In genomic region chr2:229996320-229996719, GRCh38 we compare ENCODE assay signal across 20 cellular contexts.
A peak's percentile ranks its signal among the peaks of the same experiment; 100 is the strongest.
DNase-seq lines count a peak whose midpoint lies in the region; TF ChIP-seq lines count a peak whose summit lies in the region.
"Had no signal": no experiment of that assay in that cellular context is flagged by ENCODE, and none has a peak within 500 bp of the region (broad histone marks: within the 10 kb centered on the region; RNA-seq: fewer than 3 reads in every experiment).

No MANE protein-coding gene starts in this region.

- peaks cover 18% of the 10 kb centered on the region for H3K4me1 Mint-ChIP-seq in HFFc6 (ENCODE audit: low read depth)
- no peaks in the 10 kb centered on the region for H3K4me1 Mint-ChIP-seq in Caco-2 (ENCODE audit: low read depth, unreplicated experiment)
- peaks cover 3% of the 10 kb centered on the region for H3K4me1 Mint-ChIP-seq in activated naive CD4-positive, alpha-beta T cell treated with anti-CD3 and anti-CD28 coated beads for 36 hours (ENCODE audit: low read depth)

- POLR2A ChIA-PET in BJ (lab: Charles Lee) (no interaction called here), Caco-2 (lab: Charles Lee) (no interaction called here)

- H3K9me2 ChIP-seq in hepatocyte (replicated peaks; ENCODE audit: insufficient read depth) = no peaks in the 10 kb centered on the region

- no peak for TF ChIP-seq EP300 in esophagus muscularis mucosa (IDR thresholded peaks at IDR 0.05)

- no peak overlapping the region for H2AFZ ChIP-seq in hepatocyte

- H3K79me2 ChIP-seq in hepatocyte = no peaks in the 10 kb centered on the region

- H3K4me2 ChIP-seq in hepatocyte = no peak overlapping the region

- H3K4me3 Mint-ChIP-seq in HFFc6 = no peak overlapping the region
- H3K4me3 Mint-ChIP-seq in Caco-2 (ENCODE audit: unreplicated experiment) = no peak overlapping the region
- no peak overlapping the region for H3K4me3 Mint-ChIP-seq in activated naive CD4-positive, alpha-beta T cell treated with anti-CD3 and anti-CD28 coated beads for 36 hours
- H3K4me3 Mint-ChIP-seq: CD4-positive, CD25-positive, alpha-beta regulatory T cell; T-helper 1 cell treated with Interleukin-12 subunit alpha and Interleukin-12 subunit beta and Interleukin-4 antibody, amounts not matched to agents 30 μg/mL and 1 μg/mL, for 36 hours had no signal

- 74% methylated on average over 4 of the region's 4 CpGs for WGBS in esophagus muscularis mucosa
- WGBS in hepatocyte (ENCODE audit: low lambda C conversion rate, missing lambda C conversion rate) = 55% methylated on average over 4 of the region's 4 CpGs

- intact Hi-C loops in esophagus muscularis mucosa (cut with DNase I) (no loop called here), Caco-2 (cut with micrococcal nuclease; ENCODE audit: unreplicated experiment) (no loop called here)
- intact Hi-C loops in activated naive CD4-positive, alpha-beta T cell treated with anti-CD3 and anti-CD28 coated beads for 36 hours (cut with micrococcal nuclease) = no loop called here

- H3K27me3 ChIP-seq in BJ (ENCODE audit: control insufficient read depth, insufficient read depth, low read length) (no peaks in the 10 kb centered on the region), esophagus muscularis mucosa (no peaks in the 10 kb centered on the region), hepatocyte (no peaks in the 10 kb centered on the region), Caco-2 (replicated peaks; ENCODE audit: control insufficient read depth, insufficient read depth, low read length) (no peaks in the 10 kb centered on the region)
- H3K27me3 ChIP-seq: MG63 had no signal

- TF ChIP-seq POLR2A in esophagus muscularis mucosa (IDR thresholded peaks at IDR 0.05; ENCODE audit: low read depth) = no peak

- no peaks in the 10 kb centered on the region; the same call in 1 of the 2 replicates for H3K9me3 Mint-ChIP-seq in HFFc6
- no peaks in the 10 kb centered on the region for H3K9me3 Mint-ChIP-seq in Caco-2 (ENCODE audit: unreplicated experiment)
- no peaks in the 10 kb centered on the region for H3K9me3 Mint-ChIP-seq in activated naive CD4-positive, alpha-beta T cell treated with anti-CD3 and anti-CD28 coated beads for 36 hours
- H3K9me3 Mint-ChIP-seq: CD4-positive, CD25-positive, alpha-beta regulatory T cell; T-helper 1 cell treated with Interleukin-12 subunit alpha and Interleukin-12 subunit beta and Interleukin-4 antibody, amounts not matched to agents 30 μg/mL and 1 μg/mL, for 36 hours had no signal

- H3K4me1 ChIP-seq in esophagus muscularis mucosa = no peaks in the 10 kb centered on the region
- H3K4me1 ChIP-seq in hepatocyte (ENCODE audit: insufficient read depth) = no peaks in the 10 kb centered on the region
- H3K4me1 ChIP-seq in Caco-2 = no peaks in the 10 kb centered on the region

- H3K27me3 Mint-ChIP-seq in HFFc6 (ENCODE audit: insufficient read depth) (no peaks in the 10 kb centered on the region; the same call in 1 of the 2 replicates), Caco-2 (ENCODE audit: insufficient read depth, unreplicated experiment) (no peaks in the 10 kb centered on the region)
- H3K27me3 Mint-ChIP-seq in activated naive CD4-positive, alpha-beta T cell treated with anti-CD3 and anti-CD28 coated beads for 36 hours (ENCODE audit: low read depth) = no peaks in the 10 kb centered on the region
- H3K27me3 Mint-ChIP-seq: CD4-positive, CD25-positive, alpha-beta regulatory T cell had no signal

- H3K4me3 ChIP-seq in BJ (ENCODE audit: low read depth, low read length) = no peak overlapping the region
- H3K4me3 ChIP-seq in esophagus muscularis mucosa = no peak overlapping the region
- H3K4me3 ChIP-seq in foreskin fibroblast (ENCODE audit: low read depth in 1 of 2, low read length in 2 of 2) = no peak overlapping the region
- H3K4me3 ChIP-seq in hepatocyte = no peak overlapping the region
- H3K4me3 ChIP-seq in Caco-2 (ENCODE audit: low read depth, low read length) = no peak overlapping the region
- H3K4me3 ChIP-seq: MG63 had no signal

- H3K27ac Mint-ChIP-seq in HFFc6 (peak overlapping the region; percentile 51; the same call in 1 of the 2 replicates), Caco-2 (ENCODE audit: unreplicated experiment) (no peak overlapping the region)
- no peak overlapping the region for H3K27ac Mint-ChIP-seq in activated naive CD4-positive, alpha-beta T cell treated with anti-CD3 and anti-CD28 coated beads for 36 hours
- H3K27ac Mint-ChIP-seq: CD4-positive, CD25-positive, alpha-beta regulatory T cell; T-helper 1 cell treated with Interleukin-12 subunit alpha and Interleukin-12 subunit beta and Interleukin-4 antibody, amounts not matched to agents 30 μg/mL and 1 μg/mL, for 36 hours had no signal

- H3K36me3 Mint-ChIP-seq in HFFc6 (ENCODE audit: low read depth) (no peaks in the 10 kb centered on the region), Caco-2 (ENCODE audit: insufficient read depth, unreplicated experiment) (no peaks in the 10 kb centered on the region)
- no peaks in the 10 kb centered on the region for H3K36me3 Mint-ChIP-seq in activated naive CD4-positive, alpha-beta T cell treated with anti-CD3 and anti-CD28 coated beads for 36 hours (ENCODE audit: low read depth)

- DNase-seq in BJ (ENCODE audit: low read depth) (peak; percentile 50), HFFc6 (peak; percentile 78), esophagus muscularis mucosa (ENCODE audit: extremely low spot score) (peak; percentile 26), foreskin fibroblast (peak; percentile 55 to 86), NCI-H146 treated with DMSO at 0.1 percent for 48 hours (lab: John Stamatoyannopoulos, UW; ENCODE audit: unreplicated experiment) (no peak), hepatocyte (ENCODE audit: low spot score) (no peak), Caco-2 (no peak)
- no peak for DNase-seq in activated naive CD4-positive, alpha-beta T cell treated with anti-CD3 and anti-CD28 coated beads for 36 hours
- DNase-seq: CD4-positive, CD25-positive, alpha-beta regulatory T cell; COR-L47; DMS153; HCEC 1CT; Kasumi-1; MG63; NCI-H1048; NCI-H1436; NCI-H2081; NCI-H748 treated with DMSO at 0.1 percent for 48 hours; SHP77 had no signal

- H3K36me3 ChIP-seq in BJ (ENCODE audit: control insufficient read depth, insufficient read depth, low read length) (no peaks in the 10 kb centered on the region), esophagus muscularis mucosa (no peaks in the 10 kb centered on the region), hepatocyte (replicated peaks; ENCODE audit: insufficient read depth, low read depth) (no peaks in the 10 kb centered on the region), Caco-2 (ENCODE audit: control insufficient read depth, insufficient read depth, low read length) (no peaks in the 10 kb centered on the region)
- H3K36me3 ChIP-seq: MG63 had no signal

- CTCF ChIA-PET in BJ (lab: Yijun Ruan, JAX) = interaction anchor here (0.9 to 1.2 kb wide), 2 partner anchors 12 to 216 kb away, joined by 3 read pairs; no protein-coding TSS in a partner anchor
- CTCF ChIA-PET in Caco-2 (lab: Charles Lee) = no interaction called here
- CTCF ChIA-PET in activated naive CD4-positive, alpha-beta T cell treated with anti-CD3 and anti-CD28 coated beads for 36 hours (lab: Charles Lee) = interaction anchor here (0.6 kb wide), 1 partner anchor 163 kb away, joined by 3 read pairs; no protein-coding TSS in a partner anchor

- TF ChIP-seq CTCF in BJ (IDR thresholded peaks at IDR 0.05; ENCODE audit: insufficient read depth, low read depth, low read length) = no peak
- TF ChIP-seq CTCF in HFFc6 (IDR thresholded peaks at IDR 0.05) = no peak
- TF ChIP-seq CTCF in esophagus muscularis mucosa (IDR thresholded peaks at IDR 0.05) = no peak
- TF ChIP-seq CTCF in foreskin fibroblast (IDR thresholded peaks at IDR 0.05; ENCODE audit: low read depth, low read length) = no peak
- TF ChIP-seq CTCF in hepatocyte (IDR thresholded peaks at IDR 0.05; ENCODE audit: poor library complexity) = no peak
- TF ChIP-seq CTCF in Caco-2 (IDR thresholded peaks at IDR 0.05; ENCODE audit: insufficient read depth in 1 of 2, low read depth in 1 of 2, low read length in 1 of 2, severe bottlenecking in 1 of 2, unreplicated experiment in 1 of 2) = no peak

- H3K9me3 ChIP-seq in esophagus muscularis mucosa (no peaks in the 10 kb centered on the region), hepatocyte (ENCODE audit: low read depth) (no peaks in the 10 kb centered on the region), Caco-2 (no peaks in the 10 kb centered on the region)
- H3K9me3 ChIP-seq: MG63 had no signal

- BruUV-seq in Caco-2 (replicated peaks; lab: Mats Ljungman, UMichigan) = no TSS peak

- H3K27ac ChIP-seq in esophagus muscularis mucosa (replicated peaks in 1 of 4) (no peak overlapping the region), hepatocyte (no peak overlapping the region)

- no peaks in the 10 kb centered on the region for H4K20me1 ChIP-seq in hepatocyte (ENCODE audit: insufficient read depth, poor library complexity, severe bottlenecking)

Comparison
In these comparisons a context has a peak if more than half of its experiments do, and no peak if none do; other contexts are left out.
1. DNase-seq: peak in BJ (single experiment), HFFc6 (single experiment), esophagus muscularis mucosa (single experiment) and foreskin fibroblast (2 of 2); none in NCI-H146 treated with DMSO at 0.1 percent for 48 hours (single experiment), hepatocyte (single experiment), Caco-2 (0 of 2) and activated naive CD4-positive, alpha-beta T cell treated with anti-CD3 and anti-CD28 coated beads for 36 hours (single experiment).